Comparison of ENCODE assay signal across 8 cellular contexts in genomic region chr2:9554841-9555337, GRCh38. TPM values are rescaled to one million over a fixed set of nuclear protein-coding genes. Genes with fewer than 3 reads are reported as not detected.
DNase-seq lines count a peak whose midpoint lies in the region; ATAC-seq and TF ChIP-seq lines count a peak whose summit lies in the region.

No MANE protein-coding gene starts in this region.

- peak overlapping the region; percentile 85 for H3K9ac ChIP-seq in NT2/D1 (ENCODE audit: insufficient read length, low read depth)

- no peaks in the 10 kb centered on the region for H3K36me3 ChIP-seq in NT2/D1 (ENCODE audit: insufficient read depth, insufficient read length, low read length)

- ATAC-seq in HG03565 (IDR thresholded peaks at IDR 0.05; ENCODE audit: unreplicated experiment): no peak

- no peaks in the 10 kb centered on the region for H3K27me3 Mint-ChIP-seq in activated naive CD4-positive, alpha-beta T cell treated with anti-CD3 and anti-CD28 coated beads, Interleukin-2, amount 10 ng/mL, durations not matched to agents 7 days and 5 days
- no peaks in the 10 kb centered on the region for H3K27me3 Mint-ChIP-seq in glutamatergic neuron (ENCODE audit: unreplicated experiment)

- CTCF ChIA-PET in activated naive CD4-positive, alpha-beta T cell treated with anti-CD3 and anti-CD28 coated beads, Interleukin-2, amount 10 ng/mL, durations not matched to agents 7 days and 5 days (lab: Charles Lee): interaction anchor here (0.7 to 1.8 kb wide), 7 partner anchors 15 to 244 kb away, joined by 3 to 5 read pairs (median 3); partner anchors contain the start of gene YWHAQ

- DNase-seq in activated T-cell treated with anti-CD3 and anti-CD28 coated beads for 4 hours (peak; percentile 30), NT2/D1 (ENCODE audit: low read depth, low spot score) (peak; percentile 42), glutamatergic neuron (no peak), pons (ENCODE audit: low spot score) (peak; percentile 56), occipital lobe (lab: John Stamatoyannopoulos, UW) (no peak)
- DNase-seq in activated T-cell treated with anti-CD3 and anti-CD28 coated beads, Interleukin-2, amount 50 U/mL, for 1 hour: no peak
- DNase-seq in activated naive CD4-positive, alpha-beta T cell treated with anti-CD3 and anti-CD28 coated beads, Interleukin-2, amount 10 ng/mL, durations not matched to agents 7 days and 5 days: peak; percentile 52

- H3K9me3 ChIP-seq in NT2/D1 (ENCODE audit: insufficient read depth, low read length): no peaks in the 10 kb centered on the region

- peaks cover 17% of the 10 kb centered on the region for H3K36me3 Mint-ChIP-seq in activated naive CD4-positive, alpha-beta T cell treated with anti-CD3 and anti-CD28 coated beads, Interleukin-2, amount 10 ng/mL, durations not matched to agents 7 days and 5 days
- H3K36me3 Mint-ChIP-seq in glutamatergic neuron (ENCODE audit: unreplicated experiment): no peaks in the 10 kb centered on the region

- peak overlapping the region; percentile 98 for H3K4me3 Mint-ChIP-seq in activated naive CD4-positive, alpha-beta T cell treated with anti-CD3 and anti-CD28 coated beads, Interleukin-2, amount 10 ng/mL, durations not matched to agents 7 days and 5 days
- peak overlapping the region; percentile 97 for H3K4me3 Mint-ChIP-seq in glutamatergic neuron (ENCODE audit: unreplicated experiment)

- peak overlapping the region; percentile 95 for H3K27ac Mint-ChIP-seq in activated naive CD4-positive, alpha-beta T cell treated with anti-CD3 and anti-CD28 coated beads, Interleukin-2, amount 10 ng/mL, durations not matched to agents 7 days and 5 days
- peak overlapping the region; percentile 89 for H3K27ac Mint-ChIP-seq in glutamatergic neuron (ENCODE audit: unreplicated experiment)

- H3K9me3 Mint-ChIP-seq in activated naive CD4-positive, alpha-beta T cell treated with anti-CD3 and anti-CD28 coated beads, Interleukin-2, amount 10 ng/mL, durations not matched to agents 7 days and 5 days: no peaks in the 10 kb centered on the region
- H3K9me3 Mint-ChIP-seq in glutamatergic neuron (ENCODE audit: unreplicated experiment): peaks cover 5% of the 10 kb centered on the region

- no peak for TF ChIP-seq CTCF in glutamatergic neuron (IDR thresholded peaks at IDR 0.05; ENCODE audit: partially characterized antibody, unreplicated experiment)

- H3K4me3 ChIP-seq in NT2/D1 (ENCODE audit: insufficient read length, low read depth): peak overlapping the region; percentile 80

- no peaks in the 10 kb centered on the region for H3K27me3 ChIP-seq in NT2/D1 (ENCODE audit: insufficient read depth, insufficient read length)

- H3K4me1 Mint-ChIP-seq in activated naive CD4-positive, alpha-beta T cell treated with anti-CD3 and anti-CD28 coated beads, Interleukin-2, amount 10 ng/mL, durations not matched to agents 7 days and 5 days: peaks cover 56% of the 10 kb centered on the region
- peaks cover 8% of the 10 kb centered on the region for H3K4me1 Mint-ChIP-seq in glutamatergic neuron (ENCODE audit: low read depth, unreplicated experiment)

- peaks cover 3% of the 10 kb centered on the region for H3K4me1 ChIP-seq in NT2/D1 (ENCODE audit: insufficient read depth, insufficient read length)

RNA-seq across cellular contexts. Expression of gene ADAM17, which starts 0.7 kb away (rescaled TPM):
- total RNA-seq in glutamatergic neuron (ENCODE audit: unreplicated experiment) (23.8 TPM), occipital lobe (31.2 TPM)

Comparison
In these comparisons a context has a peak if more than half of its experiments do, and no peak if none do; other contexts are left out.
1. DNase-seq: peak in activated T-cell treated with anti-CD3 and anti-CD28 coated beads for 4 hours (single experiment), NT2/D1 (single experiment), activated naive CD4-positive, alpha-beta T cell treated with anti-CD3 and anti-CD28 coated beads, Interleukin-2, amount 10 ng/mL, durations not matched to agents 7 days and 5 days (single experiment) and pons (single experiment); none in activated T-cell treated with anti-CD3 and anti-CD28 coated beads, Interleukin-2, amount 50 U/mL, for 1 hour (single experiment), glutamatergic neuron (single experiment) and occipital lobe (single experiment).